In genomic region chr6:36998723-36999466, GRCh38 we compare ENCODE assay signal across 10 cellular contexts. TPM values are rescaled to one million over a fixed set of nuclear protein-coding genes. Genes with fewer than 3 reads are reported as not detected.
DNase-seq lines count a peak whose midpoint lies in the region; ATAC-seq and TF ChIP-seq lines count a peak whose summit lies in the region.
"Had no signal": no experiment of that assay in that cellular context is flagged by ENCODE, and none has a peak within 500 bp of the region (broad histone marks: within the 10 kb centered on the region; RNA-seq: fewer than 3 reads in every experiment).

No MANE protein-coding gene starts in this region.

- H3K4me3 ChIP-seq in breast epithelium: peak overlapping the region in 1 of 3 donors; percentile 15
- H3K4me3 ChIP-seq in upper lobe of right lung: no peak overlapping the region
- H3K4me3 ChIP-seq in HAP-1: no peak overlapping the region
- H3K4me3 ChIP-seq: ovary had no signal

- ATAC-seq in naive B cell (ENCODE audit: low read depth in 2 of 2) (peak; percentile 23 to 40), upper lobe of right lung (no peak), HG02798 (IDR thresholded peaks at IDR 0.05; ENCODE audit: poor library complexity, unreplicated experiment) (no peak)

- H3K4me3 Mint-ChIP-seq in MCF 10A (ENCODE audit: unreplicated experiment) (no peak overlapping the region), naive B cell (no peak overlapping the region)

- intact Hi-C loops in breast epithelium (cut with DNase I; ENCODE audit: low total_unique reads) (no loop called here), MCF 10A (cut with micrococcal nuclease) (no loop called here), upper lobe of right lung (cut with DNase I) (no loop called here)

- H3K9me3 ChIP-seq in breast epithelium: no peaks in the 10 kb centered on the region
- H3K9me3 ChIP-seq in upper lobe of right lung: no peaks in the 10 kb centered on the region
- no peaks in the 10 kb centered on the region for H3K9me3 ChIP-seq in HAP-1
- H3K9me3 ChIP-seq: ovary had no signal

- BruUV-seq in MCF 10A (replicated peaks; lab: Mats Ljungman, UMichigan): no TSS peak

- H3K36me3 Mint-ChIP-seq in MCF 10A (ENCODE audit: insufficient read depth, unreplicated experiment): no peaks in the 10 kb centered on the region
- no peaks in the 10 kb centered on the region for H3K36me3 Mint-ChIP-seq in naive B cell

- TF ChIP-seq POLR2A in breast epithelium (IDR thresholded peaks at IDR 0.05): no peak

- H3K27me3 Mint-ChIP-seq in MCF 10A (ENCODE audit: insufficient read depth, unreplicated experiment) (peaks cover 30% of the 10 kb centered on the region), naive B cell (no peaks in the 10 kb centered on the region)

- H3K4me1 Mint-ChIP-seq in MCF 10A (ENCODE audit: insufficient read depth, unreplicated experiment) (peaks cover 11% of the 10 kb centered on the region), naive B cell (peaks cover 39 to 59% (median 48%) of the 10 kb centered on the region in 3 donors)

- H3K27me3 ChIP-seq in breast epithelium (no peaks in the 10 kb centered on the region), upper lobe of right lung (no peaks in the 10 kb centered on the region), HAP-1 (ENCODE audit: low read depth) (no peaks in the 10 kb centered on the region)
- H3K27me3 ChIP-seq: ovary had no signal

- no peak for TF ChIP-seq CTCF in breast epithelium (IDR thresholded peaks at IDR 0.05)
- no peak for TF ChIP-seq CTCF in MCF 10A (IDR thresholded peaks at IDR 0.05; ENCODE audit: unreplicated experiment)
- no peak for TF ChIP-seq CTCF in upper lobe of right lung (IDR thresholded peaks at IDR 0.05)
- no peak for TF ChIP-seq CTCF in GM10248 (IDR thresholded peaks at IDR 0.05; ENCODE audit: control extremely low read depth, extremely low read depth, low read depth, missing control alignments)

- H3K9me3 Mint-ChIP-seq in MCF 10A (ENCODE audit: unreplicated experiment) (no peaks in the 10 kb centered on the region), naive B cell (no peaks in the 10 kb centered on the region)

- no peaks in the 10 kb centered on the region for H3K4me1 ChIP-seq in breast epithelium
- H3K4me1 ChIP-seq in upper lobe of right lung: no peaks in the 10 kb centered on the region
- no peaks in the 10 kb centered on the region for H3K4me1 ChIP-seq in HAP-1

- CTCF ChIA-PET in MCF 10A (lab: Yijun Ruan, JAX) (no interaction called here), GM10248 (lab: Yijun Ruan, JAX) (interaction anchor here (1.8 to 11.7 kb wide), 3 partner anchors 18 to 23 kb away, joined by 4 to 147 read pairs (median 4); no protein-coding TSS in a partner anchor)

- H3K27ac ChIP-seq in breast epithelium: peak overlapping the region; percentile 86 to 91
- peak overlapping the region; percentile 98 for H3K27ac ChIP-seq in caudate nucleus (ENCODE audit: low read depth, low read length)
- peak overlapping the region; percentile 80 for H3K27ac ChIP-seq in upper lobe of right lung

- in situ Hi-C loops in HAP-1 (cut with MboI; ENCODE audit: low sequenced_read_pairs): no loop called here

- DNase-seq in breast epithelium (ENCODE audit: low spot score in 2 of 2): no peak
- no peak for DNase-seq in MCF 10A (ENCODE audit: unreplicated experiment)
- DNase-seq in caudate nucleus (lab: John Stamatoyannopoulos, UW): peak in 17 of 61 donors; percentile 24 to 61 (median 35)
- DNase-seq in naive B cell: no peak
- no peak for DNase-seq in upper lobe of right lung
- DNase-seq in GM10248 (ENCODE audit: extremely low spot score): no peak
- DNase-seq in HAP-1 (ENCODE audit: low spot score in 2 of 2): no peak

- H3K36me3 ChIP-seq in breast epithelium: no peaks in the 10 kb centered on the region
- H3K36me3 ChIP-seq in upper lobe of right lung: no peaks in the 10 kb centered on the region
- H3K36me3 ChIP-seq in HAP-1 (replicated peaks): no peaks in the 10 kb centered on the region
- H3K36me3 ChIP-seq: ovary had no signal

- H3K27ac Mint-ChIP-seq in MCF 10A (ENCODE audit: low read depth, unreplicated experiment) (no peak overlapping the region), naive B cell (peak overlapping the region in 3 of 6 donors; percentile 54 to 87 (median 81))

- POLR2A ChIA-PET in MCF 10A (lab: Yijun Ruan, JAX) (interaction anchor here (0.7 kb wide), 1 partner anchor 239 kb away, joined by 3 read pairs; no protein-coding TSS in a partner anchor), GM10248 (lab: Yijun Ruan, JAX) (no interaction called here)

RNA-seq across cellular contexts. Expression of gene FGD2, which starts 6.6 kb away (rescaled TPM):
- total RNA-seq in breast epithelium (10 to 100 TPM; 11.5 to 51.4 (median 18.6) TPM), MCF 10A (2022) (not detected in 2 replicates), upper lobe of right lung (56.9 TPM)
- 100 to 1,000 TPM in 1 of 6 donors, 10 to 100 TPM in 5; 31.5 to 133 (median 69.2) TPM for polyA plus RNA-seq in naive B cell (ENCODE audit: low read depth in 6 of 6)
- polyA plus RNA-seq: AG04450 had no signal

RNA-seq across cellular contexts. Expression of gene MTCH1, which starts 12.9 kb away (rescaled TPM):
- 100 to 1,000 TPM; 187 to 229 (median 215) TPM for total RNA-seq in breast epithelium
- 74.9 and 78.2 TPM in 2 replicates for total RNA-seq in MCF 10A (2022)
- 10 to 100 TPM; 69.5 to 89.8 (median 88.3) TPM for polyA plus RNA-seq in naive B cell (ENCODE audit: low read depth in 6 of 6)
- 194 TPM for total RNA-seq in upper lobe of right lung

RNA-seq across cellular contexts. Expression of gene PI16, which starts 44.4 kb away (rescaled TPM):
- total RNA-seq in breast epithelium (10 to 100 TPM in 1 of 3 donors, 1 to 10 TPM in 2; 2.8 to 14.9 (median 5.2) TPM), MCF 10A (2022) (not detected in 2 replicates), upper lobe of right lung (3.4 TPM)
- 1 to 10 TPM; 1.2 to 6.2 (median 2.6) TPM for polyA plus RNA-seq in naive B cell (ENCODE audit: low read depth in 6 of 6)

Comparison
In these comparisons a context has a peak if more than half of its experiments do, and no peak if none do; other contexts are left out.
1. RNA of gene FGD2, which starts 6.6 kb away (total RNA-seq): 56.9 TPM in upper lobe of right lung (single experiment) and 11.5 to 51.4 TPM in breast epithelium; not detected in MCF 10A; every median in the first group is over 10 times any median in the second.
2. ATAC-seq: peak in naive B cell (2 of 2); none in upper lobe of right lung (single experiment) and HG02798 (single experiment).
3. Peak in every context shown above with its lines, with median percentiles within 50 percentile points of each other: H3K27ac ChIP-seq.